In genomic region chr17:19646788-19647696, GRCh38 we compare ENCODE assay signal across 8 cellular contexts. TPM values are rescaled to one million over a fixed set of nuclear protein-coding genes. Genes with fewer than 3 reads are reported as not detected.
A peak's percentile ranks its signal among the peaks of the same experiment; 100 is the strongest.
DNase-seq lines count a peak whose midpoint lies in the region; ATAC-seq and TF ChIP-seq lines count a peak whose summit lies in the region.

No MANE protein-coding gene starts in this region.

- no peak for ATAC-seq in GM21529 (IDR thresholded peaks at IDR 0.05; ENCODE audit: unreplicated experiment)

- H3K4me1 Mint-ChIP-seq in activated CD4-positive, alpha-beta T cell treated with anti-CD3 and anti-CD28 coated beads, Interleukin-2, amount 10 ng/mL, durations not matched to agents 24 days and 14 days = peaks cover 42% of the 10 kb centered on the region
- peaks cover 58% of the 10 kb centered on the region for H3K4me1 Mint-ChIP-seq in progenitor cell of endocrine pancreas (ENCODE audit: low read depth)

- no peak for DNase-seq in activated CD4-positive, alpha-beta T cell treated with anti-CD3 and anti-CD28 coated beads, Interleukin-2, amount 10 ng/mL, durations not matched to agents 24 days and 14 days
- DNase-seq in activated CD4-positive, alpha-beta T cell treated with anti-CD3 and anti-CD28 coated beads, Interleukin-2, amount 50 U/mL, for 4 hours = no peak
- DNase-seq in SW 1271 (lab: John Stamatoyannopoulos, UW) = peak; percentile 46 to 88
- DNase-seq in fibroblast of gingiva (ENCODE audit: low read depth) = peak; percentile 34
- DNase-seq in progenitor cell of endocrine pancreas (ENCODE audit: low spot score, unreplicated experiment) = no peak
- DNase-seq in MV-4-11 (lab: John Stamatoyannopoulos, UW) = no peak
- no peak for DNase-seq in NCI-H82 (lab: John Stamatoyannopoulos, UW)

- H3K9me3 Mint-ChIP-seq in activated CD4-positive, alpha-beta T cell treated with anti-CD3 and anti-CD28 coated beads, Interleukin-2, amount 10 ng/mL, durations not matched to agents 24 days and 14 days = no peaks in the 10 kb centered on the region
- H3K9me3 Mint-ChIP-seq in progenitor cell of endocrine pancreas (ENCODE audit: low read depth) = no peaks in the 10 kb centered on the region

- peaks cover 16% of the 10 kb centered on the region for H3K27me3 Mint-ChIP-seq in activated CD4-positive, alpha-beta T cell treated with anti-CD3 and anti-CD28 coated beads, Interleukin-2, amount 10 ng/mL, durations not matched to agents 24 days and 14 days
- peaks cover 2% of the 10 kb centered on the region for H3K27me3 Mint-ChIP-seq in progenitor cell of endocrine pancreas

- no peaks in the 10 kb centered on the region for H3K36me3 Mint-ChIP-seq in activated CD4-positive, alpha-beta T cell treated with anti-CD3 and anti-CD28 coated beads, Interleukin-2, amount 10 ng/mL, durations not matched to agents 24 days and 14 days (ENCODE audit: low read depth)
- peaks cover 3% of the 10 kb centered on the region for H3K36me3 Mint-ChIP-seq in progenitor cell of endocrine pancreas (ENCODE audit: insufficient read depth)

- TF ChIP-seq CTCF in progenitor cell of endocrine pancreas (IDR thresholded peaks at IDR 0.05; ENCODE audit: unreplicated experiment) = no peak

- peak overlapping the region; percentile 89 for H3K4me3 Mint-ChIP-seq in activated CD4-positive, alpha-beta T cell treated with anti-CD3 and anti-CD28 coated beads, Interleukin-2, amount 10 ng/mL, durations not matched to agents 24 days and 14 days
- peak overlapping the region; percentile 84 for H3K4me3 Mint-ChIP-seq in progenitor cell of endocrine pancreas (ENCODE audit: low read depth)

- intact Hi-C loops in activated CD4-positive, alpha-beta T cell treated with anti-CD3 and anti-CD28 coated beads, Interleukin-2, amount 10 ng/mL, durations not matched to agents 24 days and 14 days (cut with micrococcal nuclease) = loop anchor here (1.0 to 5.0 kb wide), 2 partner anchors 133 to 285 kb away; partner anchors contain the start of gene B9D1

- peak overlapping the region; percentile 91 for H3K27ac Mint-ChIP-seq in activated CD4-positive, alpha-beta T cell treated with anti-CD3 and anti-CD28 coated beads, Interleukin-2, amount 10 ng/mL, durations not matched to agents 24 days and 14 days
- peak overlapping the region; percentile 97 for H3K27ac Mint-ChIP-seq in progenitor cell of endocrine pancreas

RNA-seq across cellular contexts. Expression of gene ALDH3A2, which starts 1.5 kb away (rescaled TPM):
- 32.8 and 34.3 TPM in 2 replicates for total RNA-seq in activated CD4-positive, alpha-beta T cell treated with anti-CD3 and anti-CD28 coated beads, Interleukin-2, amount 10 ng/mL, durations not matched to agents 24 days and 14 days
- total RNA-seq in progenitor cell of endocrine pancreas = 127 and 145 TPM in 2 replicates

Comparison
In these comparisons a context has a peak if more than half of its experiments do, and no peak if none do; other contexts are left out.
1. DNase-seq: peak in SW 1271 (2 of 2) and fibroblast of gingiva (single experiment); none in activated CD4-positive, alpha-beta T cell treated with anti-CD3 and anti-CD28 coated beads, Interleukin-2, amount 10 ng/mL, durations not matched to agents 24 days and 14 days (single experiment), activated CD4-positive, alpha-beta T cell treated with anti-CD3 and anti-CD28 coated beads, Interleukin-2, amount 50 U/mL, for 4 hours (0 of 2), progenitor cell of endocrine pancreas (single experiment), MV-4-11 (single experiment) and NCI-H82 (single experiment).